Comparison of ENCODE assay signal across 25 cellular contexts in genomic region chr2:44009136-44009744, GRCh38. TPM values are rescaled to one million over a fixed set of nuclear protein-coding genes. Genes with fewer than 3 reads are reported as not detected.
A peak's percentile ranks its signal among the peaks of the same experiment; 100 is the strongest.
DNase-seq lines count a peak whose midpoint lies in the region; ATAC-seq, FAIRE-seq and TF ChIP-seq lines count a peak whose summit lies in the region.
"Had no signal": no experiment of that assay in that cellular context is flagged by ENCODE, and none has a peak within 500 bp of the region (broad histone marks: within the 10 kb centered on the region; RNA-seq: fewer than 3 reads in every experiment).

No MANE protein-coding gene starts in this region.

- H3K9me3 ChIP-seq in HepG2 (ENCODE audit: low read length) = no peaks in the 10 kb centered on the region
- H3K9me3 ChIP-seq in right lobe of liver = no peaks in the 10 kb centered on the region
- H3K9me3 ChIP-seq in SK-N-SH = no peaks in the 10 kb centered on the region
- H3K9me3 ChIP-seq: adrenal gland, Caco-2, lower lobe of right lung, tibial nerve had no signal

- H3K4me1 ChIP-seq in HepG2 (ENCODE audit: insufficient read depth, low read length) (no peaks in the 10 kb centered on the region), right lobe of liver (peaks cover 0 to 3% (median 0%) of the 10 kb centered on the region in 4 donors), SK-N-SH (ENCODE audit: control insufficient read depth in 1 of 2, insufficient read depth in 2 of 2, low read depth in 1 of 2, low read length in 1 of 2) (peaks cover 0 to 5% of the 10 kb centered on the region in 2 experiments; a peak in 2 of 4 replicates)
- H3K4me1 ChIP-seq: adrenal gland, Caco-2, lower lobe of right lung, sigmoid colon, tibial nerve had no signal

- in situ Hi-C loops in HepG2 (cut with HindIII; ENCODE audit: extremely low pct_ligation_motif_present, low pct_unique_long_range_greater_than_20kb) = no loop called here

- TF ChIP-seq POLR2A in HepG2 (IDR thresholded peaks at IDR 0.05; ENCODE audit: insufficient read depth in 1 of 2, low read depth in 2 of 2, low read length in 2 of 2) (no peak), right lobe of liver (IDR thresholded peaks at IDR 0.05) (no peak)

- H3K4me1 Mint-ChIP-seq in endothelial cell (ENCODE audit: unreplicated experiment) = peaks cover 17% of the 10 kb centered on the region
- H3K4me1 Mint-ChIP-seq in activated T-helper 1 cell treated with anti-CD3 and anti-CD28 coated beads, Interleukin-12 subunit alpha, Interleukin-12 subunit beta, Interleukin-2, Interleukin-4 antibody, amounts not matched to agents 30 ng/mL and 10 ng/mL and 1 ng/mL, durations not matched to agents 14 hours and 24 hours and 36 hours (ENCODE audit: low read depth) = peaks cover 11% of the 10 kb centered on the region
- H3K4me1 Mint-ChIP-seq: nephron had no signal

- no peak overlapping the region for H3K9ac ChIP-seq in HepG2 (ENCODE audit: insufficient read depth, low read depth, low read length)
- no peak overlapping the region for H3K9ac ChIP-seq in SK-N-SH

- intact Hi-C loops in HepG2 (cut with micrococcal nuclease; ENCODE audit: unreplicated experiment) (no loop called here), right lobe of liver (cut with DNase I) (no loop called here)
- intact Hi-C loops in activated T-helper 1 cell treated with anti-CD3 and anti-CD28 coated beads, Interleukin-12 subunit alpha, Interleukin-12 subunit beta, Interleukin-2, Interleukin-4 antibody, amounts not matched to agents 30 ng/mL and 10 ng/mL and 1 ng/mL, durations not matched to agents 14 hours and 24 hours and 36 hours (cut with micrococcal nuclease) = no loop called here

- TF ChIP-seq EP300 in HepG2 (IDR thresholded peaks at IDR 0.05; ENCODE audit: low read depth in 2 of 2, low read length in 2 of 2) (no peak), HepG2 (CRISPR knock-in tag; IDR thresholded peaks at IDR 0.05; ENCODE audit: borderline replicate concordance) (no peak), SK-N-SH (IDR thresholded peaks at IDR 0.05; ENCODE audit: borderline replicate concordance in 1 of 2, low read depth in 1 of 2, low read length in 1 of 2) (peak in 1 of 2 experiments; percentile 36; a peak in 1 of 4 replicates)

- H3K4me2 ChIP-seq in HepG2 (ENCODE audit: low read depth, low read length) = no peak overlapping the region
- H3K4me2 ChIP-seq in SK-N-SH = no peak overlapping the region

- BruUV-seq in HepG2 (replicated peaks; lab: Mats Ljungman, UMichigan) = no TSS peak

- no peaks in the 10 kb centered on the region for H3K9me3 Mint-ChIP-seq in endothelial cell (ENCODE audit: unreplicated experiment)
- H3K9me3 Mint-ChIP-seq in activated T-helper 1 cell treated with anti-CD3 and anti-CD28 coated beads, Interleukin-12 subunit alpha, Interleukin-12 subunit beta, Interleukin-2, Interleukin-4 antibody, amounts not matched to agents 30 ng/mL and 10 ng/mL and 1 ng/mL, durations not matched to agents 14 hours and 24 hours and 36 hours = no peaks in the 10 kb centered on the region
- H3K9me3 Mint-ChIP-seq: nephron; stimulated activated naive CD8-positive, alpha-beta T cell treated with anti-CD3 and anti-CD28 coated beads, Interleukin-15, amount 100 ng/mL, for 72 hours had no signal

- H3K27me3 ChIP-seq in HepG2 (ENCODE audit: control insufficient read depth in 1 of 2, insufficient read depth in 2 of 2, low read length in 2 of 2) = no peaks in the 10 kb centered on the region; a peak in 4 of 5 replicates
- no peaks in the 10 kb centered on the region for H3K27me3 ChIP-seq in right lobe of liver
- no peaks in the 10 kb centered on the region; the same call in 1 of the 2 replicates for H3K27me3 ChIP-seq in SK-N-SH (ENCODE audit: insufficient read depth)
- H3K27me3 ChIP-seq: adrenal gland, cardiac muscle cell, sigmoid colon, tibial nerve had no signal

- H3K36me3 Mint-ChIP-seq in endothelial cell (ENCODE audit: low read depth, unreplicated experiment) = no peaks in the 10 kb centered on the region
- H3K36me3 Mint-ChIP-seq in activated T-helper 1 cell treated with anti-CD3 and anti-CD28 coated beads, Interleukin-12 subunit alpha, Interleukin-12 subunit beta, Interleukin-2, Interleukin-4 antibody, amounts not matched to agents 30 ng/mL and 10 ng/mL and 1 ng/mL, durations not matched to agents 14 hours and 24 hours and 36 hours (ENCODE audit: low read depth) = no peaks in the 10 kb centered on the region

- no peak overlapping the region for H3K27ac Mint-ChIP-seq in endothelial cell (ENCODE audit: unreplicated experiment)
- no peak overlapping the region for H3K27ac Mint-ChIP-seq in activated T-helper 1 cell treated with anti-CD3 and anti-CD28 coated beads, Interleukin-12 subunit alpha, Interleukin-12 subunit beta, Interleukin-2, Interleukin-4 antibody, amounts not matched to agents 30 ng/mL and 10 ng/mL and 1 ng/mL, durations not matched to agents 14 hours and 24 hours and 36 hours
- H3K27ac Mint-ChIP-seq: nephron; stimulated activated naive CD8-positive, alpha-beta T cell treated with anti-CD3 and anti-CD28 coated beads, Interleukin-15, amount 100 ng/mL, for 72 hours had no signal

- ATAC-seq in HepG2 (peak; percentile 43; the same call in 2 of the 3 replicates), right lobe of liver (no peak)
- ATAC-seq: lower lobe of right lung; stimulated activated naive CD8-positive, alpha-beta T cell treated with anti-CD3 and anti-CD28 coated beads, Interleukin-15, amount 100 ng/mL, for 72 hours had no signal

- no peak for TF ChIP-seq RAD21 in HepG2 (CRISPR knock-in tag; IDR thresholded peaks at IDR 0.05)
- TF ChIP-seq RAD21 in SK-N-SH (IDR thresholded peaks at IDR 0.05; ENCODE audit: low read length) = no peak

- TF ChIP-seq CTCF in HepG2 (CRISPR knock-in tag; IDR thresholded peaks at IDR 0.05) = no peak
- no peak for TF ChIP-seq CTCF in right lobe of liver (IDR thresholded peaks at IDR 0.05)
- no peak for TF ChIP-seq CTCF in SK-N-SH (IDR thresholded peaks at IDR 0.05)
- TF ChIP-seq CTCF in endothelial cell (IDR thresholded peaks at IDR 0.05; ENCODE audit: unreplicated experiment) = peak; percentile 23

- 49% methylated on average over 3 of the region's 3 CpGs for WGBS in HepG2 (ENCODE audit: low lambda C conversion rate)
- 44% methylated on average over 3 of the region's 3 CpGs for WGBS in right lobe of liver (ENCODE audit: insufficient coverage, low coverage, low lambda C conversion rate, missing lambda C conversion rate)
- WGBS in SK-N-SH (ENCODE audit: low lambda C conversion rate) = 16% methylated on average over 3 of the region's 3 CpGs

- H3K36me3 ChIP-seq in HepG2 (replicated peaks in 1 of 2; ENCODE audit: control insufficient read depth in 1 of 2, insufficient read depth in 2 of 2, low read length in 2 of 2) = no peaks in the 10 kb centered on the region
- no peaks in the 10 kb centered on the region for H3K36me3 ChIP-seq in right lobe of liver
- H3K36me3 ChIP-seq in SK-N-SH (replicated peaks in 1 of 2; ENCODE audit: control insufficient read depth in 1 of 2, insufficient read depth in 2 of 2, low read length in 1 of 2) = no peaks in the 10 kb centered on the region
- H3K36me3 ChIP-seq: adrenal gland, cardiac muscle cell, lower lobe of right lung, sigmoid colon, tibial nerve had no signal

- no peaks in the 10 kb centered on the region for H4K20me1 ChIP-seq in HepG2 (ENCODE audit: insufficient read depth, low read length)
- no peaks in the 10 kb centered on the region for H4K20me1 ChIP-seq in SK-N-SH (ENCODE audit: insufficient read depth)

- no peaks in the 10 kb centered on the region for H3K9me2 ChIP-seq in SK-N-SH

- CTCF ChIA-PET in HepG2 (lab: Yijun Ruan, JAX; ENCODE audit: low intra/inter-chr PET ratio, low total read pairs) = no interaction called here
- CTCF ChIA-PET in SK-N-SH (lab: Yijun Ruan, JAX) = interaction anchor here (0.6 to 2.2 kb wide), 15 partner anchors 8 to 132 kb away, joined by 3 to 10 read pairs (median 4); no protein-coding TSS in a partner anchor

- no peak for FAIRE-seq in HepG2 (lab: Jason Lieb, UNC)
- FAIRE-seq: endometrium, kidney had no signal

- DNase-seq in HepG2 (ENCODE audit: low spot score) (no peak), right lobe of liver (no peak), SK-N-SH (peak; percentile 66), endothelial cell (ENCODE audit: low spot score) (no peak), activated T-cell treated with anti-CD3 and anti-CD28 coated beads for 4 hours (no peak), hepatic stellate cell (ENCODE audit: low spot score) (no peak), SKM-1 (lab: John Stamatoyannopoulos, UW; ENCODE audit: unreplicated experiment) (no peak)
- DNase-seq in activated T-helper 1 cell treated with anti-CD3 and anti-CD28 coated beads, Interleukin-12 subunit alpha, Interleukin-12 subunit beta, Interleukin-2, Interleukin-4 antibody, amounts not matched to agents 30 ng/mL and 10 ng/mL and 1 ng/mL, durations not matched to agents 14 hours and 24 hours and 36 hours (ENCODE audit: low spot score) = no peak
- DNase-seq: ACHN; activated CD4-positive, alpha-beta T cell treated with anti-CD3 and anti-CD28 coated beads for 48 hours; activated naive CD4-positive, alpha-beta T cell treated with Interleukin-2 at 50 U/mL for 16 hours; activated T-cell treated with anti-CD3 and anti-CD28 coated beads, Interleukin-2, amount 50 U/mL, for 48 hours; adrenal gland; Caco-2; HCEC 1CT; kidney; lower lobe of right lung; NCI-H1417; NCI-H446 treated with DMSO at 0.1 percent for 48 hours; sigmoid colon; stimulated activated naive CD8-positive, alpha-beta T cell treated with anti-CD3 and anti-CD28 coated beads, Interleukin-15, amount 100 ng/mL, for 72 hours had no signal

- H2AFZ ChIP-seq in HepG2 (ENCODE audit: low read length) (no peak overlapping the region), SK-N-SH (ENCODE audit: low read depth) (no peak overlapping the region)

- H3F3A ChIP-seq in SK-N-SH (replicated peaks; ENCODE audit: insufficient read depth) = no peaks in the 10 kb centered on the region

- no peak overlapping the region for H3K4me3 ChIP-seq in HepG2 (replicated peaks in 1 of 3; ENCODE audit: insufficient read depth in 1 of 3, low read depth in 2 of 3, low read length in 3 of 3)
- H3K4me3 ChIP-seq in right lobe of liver = no peak overlapping the region
- no peak overlapping the region for H3K4me3 ChIP-seq in SK-N-SH (ENCODE audit: low read depth in 2 of 2, low read length in 1 of 2)
- H3K4me3 ChIP-seq: adrenal gland, cardiac muscle cell, lower lobe of right lung, sigmoid colon, tibial nerve had no signal

- H3K79me2 ChIP-seq in HepG2 (ENCODE audit: insufficient read depth, low read length) = no peaks in the 10 kb centered on the region
- no peaks in the 10 kb centered on the region for H3K79me2 ChIP-seq in SK-N-SH (ENCODE audit: insufficient read depth)

- POLR2A ChIA-PET in HepG2 (lab: Yijun Ruan, JAX) (no interaction called here), SK-N-SH (lab: Yijun Ruan, JAX) (no interaction called here)

- H3K27me3 Mint-ChIP-seq in endothelial cell (ENCODE audit: unreplicated experiment) = peaks cover 1% of the 10 kb centered on the region
- H3K27me3 Mint-ChIP-seq in activated T-helper 1 cell treated with anti-CD3 and anti-CD28 coated beads, Interleukin-12 subunit alpha, Interleukin-12 subunit beta, Interleukin-2, Interleukin-4 antibody, amounts not matched to agents 30 ng/mL and 10 ng/mL and 1 ng/mL, durations not matched to agents 14 hours and 24 hours and 36 hours (ENCODE audit: insufficient read depth) = peaks cover 9% of the 10 kb centered on the region

- no peak overlapping the region for H3K4me3 Mint-ChIP-seq in endothelial cell (ENCODE audit: unreplicated experiment)
- no peak overlapping the region for H3K4me3 Mint-ChIP-seq in activated T-helper 1 cell treated with anti-CD3 and anti-CD28 coated beads, Interleukin-12 subunit alpha, Interleukin-12 subunit beta, Interleukin-2, Interleukin-4 antibody, amounts not matched to agents 30 ng/mL and 10 ng/mL and 1 ng/mL, durations not matched to agents 14 hours and 24 hours and 36 hours
- H3K4me3 Mint-ChIP-seq: nephron; stimulated activated naive CD8-positive, alpha-beta T cell treated with anti-CD3 and anti-CD28 coated beads, Interleukin-15, amount 100 ng/mL, for 72 hours had no signal

- no peak overlapping the region for H3K27ac ChIP-seq in HepG2 (ENCODE audit: extremely low read length, insufficient read depth, low read length)
- H3K27ac ChIP-seq in right lobe of liver = no peak overlapping the region
- H3K27ac ChIP-seq in SK-N-SH (ENCODE audit: low read depth in 2 of 2, low read length in 1 of 2) = peak overlapping the region in 1 of 2 experiments; percentile 54; a peak in 2 of 4 replicates
- H3K27ac ChIP-seq: cardiac muscle cell, lower lobe of right lung, sigmoid colon, tibial nerve had no signal

RNA-seq across cellular contexts. Expression of gene LRPPRC, which starts 13.5 kb away (rescaled TPM):
- total RNA-seq in HepG2 (2016; rRNA removed; fragmentation: Illumina TruSeq; extraction: Trizol) (167 and 307 TPM in 2 replicates), right lobe of liver (10 to 100 TPM; 39.6 to 53.8 (median 45.5) TPM), endothelial cell (ENCODE audit: unreplicated experiment) (85.8 TPM)
- 38.2 and 40.5 TPM in 2 replicates for total RNA-seq in HepG2 (2016; cell fraction: cytosol; rRNA removed; fragmentation: Illumina TruSeq; extraction: Trizol; ENCODE audit: low read depth)
- 164 and 309 TPM in 2 replicates for total RNA-seq in HepG2 (2016; cell fraction: insoluble cytoplasmic fraction; rRNA removed; fragmentation: Illumina TruSeq; extraction: Trizol)
- total RNA-seq in HepG2 (2016; cell fraction: membrane; rRNA removed; fragmentation: Illumina TruSeq; extraction: Trizol) = 59.5 and 69.4 TPM in 2 replicates
- total RNA-seq in HepG2 (2016; cell fraction: nucleus; rRNA removed; fragmentation: Illumina TruSeq; extraction: Trizol) = 164 and 186 TPM in 2 replicates
- polyA plus RNA-seq in HepG2 (2011; rRNA removed) (80.9 and 117 TPM in 2 replicates), SK-N-SH (2012; rRNA removed) (31.4 and 38.8 TPM in 2 replicates)
- polyA plus RNA-seq in HepG2 (2011; cell fraction: cytosol; rRNA removed) = 47.3 and 64.4 TPM in 2 replicates
- polyA plus RNA-seq in HepG2 (2011; cell fraction: nucleus; rRNA removed) = 50.1 and 64.8 TPM in 2 replicates
- 113 and 158 TPM in 2 replicates for polyA plus RNA-seq in HepG2 (2012)
- polyA plus RNA-seq in HepG2 (2016; cell fraction: cytosol; fragmentation: Illumina TruSeq; extraction: Trizol; ENCODE audit: low read depth) = 5.8 and 6.2 TPM in 2 replicates
- 202 and 204 TPM in 2 replicates for polyA plus RNA-seq in HepG2 (2016; cell fraction: insoluble cytoplasmic fraction; fragmentation: Illumina TruSeq; extraction: Trizol; ENCODE audit: low read depth)
- polyA plus RNA-seq in HepG2 (2016; cell fraction: membrane; fragmentation: Illumina TruSeq; extraction: Trizol; ENCODE audit: low read depth) = 14.7 and 18.7 TPM in 2 replicates
- polyA plus RNA-seq in HepG2 (2016; cell fraction: nucleus; fragmentation: Illumina TruSeq; extraction: Trizol; ENCODE audit: insufficient read depth, low read depth) = 186 and 216 TPM in 2 replicates
- polyA minus RNA-seq in HepG2 (2011; rRNA and poly(A)+ RNA removed; ENCODE audit: low replicate concordance) = 64.6 and 115 TPM in 2 replicates
- polyA minus RNA-seq in HepG2 (2011; cell fraction: cytosol; rRNA and poly(A)+ RNA removed) = 343 and 363 TPM in 2 replicates
- 210 and 231 TPM in 2 replicates for polyA minus RNA-seq in HepG2 (2011; cell fraction: nucleus; rRNA and poly(A)+ RNA removed)
- polyA plus RNA-seq in SK-N-SH (2012; cell fraction: cytosol; rRNA removed) = 44.8 and 52.2 TPM in 2 replicates
- 33.2 and 52.7 TPM in 2 replicates for polyA plus RNA-seq in SK-N-SH (2012; cell fraction: nucleus; rRNA removed)
- total RNA-seq in activated T-helper 1 cell treated with anti-CD3 and anti-CD28 coated beads, Interleukin-12 subunit alpha, Interleukin-12 subunit beta, Interleukin-2, Interleukin-4 antibody, amounts not matched to agents 30 ng/mL and 10 ng/mL and 1 ng/mL, durations not matched to agents 14 hours and 24 hours and 36 hours = 150 and 162 TPM in 2 replicates
